8 cellular contexts compared by ENCODE assay signal in the genomic region with DNA sequence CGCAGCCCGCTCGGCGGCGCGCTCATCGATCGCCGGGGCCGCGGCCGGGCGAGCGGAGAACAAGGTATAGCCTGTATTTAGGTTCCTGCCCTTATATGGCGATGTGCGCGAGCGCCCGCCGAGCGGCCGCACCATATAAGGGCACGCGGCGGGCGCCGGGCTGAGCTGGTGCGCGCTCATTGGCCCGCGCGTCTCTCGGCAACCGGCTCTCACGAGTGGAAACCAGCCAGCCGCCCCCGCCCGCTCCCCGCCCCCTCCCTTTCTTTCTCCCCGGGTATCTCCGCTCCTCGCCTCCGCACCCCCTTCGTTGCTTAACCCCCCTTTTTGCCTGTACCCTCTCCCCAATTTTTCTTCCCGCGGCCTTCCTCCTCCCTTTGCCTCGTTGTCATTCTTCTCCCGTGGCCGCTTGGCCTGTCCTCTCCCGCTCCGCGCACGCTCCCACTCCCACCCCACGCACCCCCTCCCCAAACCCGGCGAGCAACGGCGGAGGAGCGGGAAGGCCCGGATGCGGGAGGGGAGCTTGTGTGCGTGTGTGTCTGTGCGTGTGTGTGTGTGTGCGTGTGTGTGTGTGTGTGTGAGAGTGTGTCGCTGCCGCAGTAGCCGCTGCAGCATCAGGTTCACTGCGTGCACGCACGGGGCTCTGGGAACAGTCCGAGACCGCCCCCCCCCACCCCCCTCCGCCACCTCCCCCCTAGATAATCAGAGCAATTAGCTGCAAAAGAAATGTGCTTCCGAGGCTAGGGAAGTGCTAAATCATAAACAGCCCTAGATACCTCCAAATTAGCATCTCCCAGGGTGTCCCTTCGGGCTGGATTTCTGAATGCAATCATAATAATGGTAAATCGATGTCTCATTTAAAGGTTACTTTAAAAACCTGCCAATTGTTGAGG. TPM values are rescaled to one million over a fixed set of nuclear protein-coding genes. Genes with fewer than 3 reads are reported as not detected.
DNase-seq lines count a peak whose midpoint lies in the region; ATAC-seq and TF ChIP-seq lines count a peak whose summit lies in the region.

No MANE protein-coding gene starts in this region.

- H3K27ac Mint-ChIP-seq in activated CD4-positive, alpha-beta T cell treated with anti-CD3 and anti-CD28 coated beads, Interleukin-2, amount 10 ng/mL, durations not matched to agents 24 days and 14 days, result peak overlapping the region; percentile 32

- H3K4me1 Mint-ChIP-seq in activated CD4-positive, alpha-beta T cell treated with anti-CD3 and anti-CD28 coated beads, Interleukin-2, amount 10 ng/mL, durations not matched to agents 24 days and 14 days, result peaks cover 31% of the 10 kb centered on the region

- DNase-seq in AG10803 (ENCODE audit: low read depth) (peak; percentile 42), NCI-H524 treated with DMSO at 0.1 percent for 48 hours (lab: John Stamatoyannopoulos, UW) (peak; percentile 84), colonic mucosa (peak; percentile 86), medulla oblongata (ENCODE audit: extremely low spot score) (peak; percentile 72)
- peak; percentile 94 for DNase-seq in activated CD4-positive, alpha-beta T cell treated with anti-CD3 and anti-CD28 coated beads, Interleukin-2, amount 10 ng/mL, durations not matched to agents 24 days and 14 days
- DNase-seq in stimulated activated CD8-positive, alpha-beta memory T cell treated with anti-CD3 and anti-CD28 coated beads, Interleukin-15, amount 100 ng/mL, for 4 hours (ENCODE audit: low read depth in 2 of 2), result peak; percentile 70 to 74

- H3K4me3 Mint-ChIP-seq in activated CD4-positive, alpha-beta T cell treated with anti-CD3 and anti-CD28 coated beads, Interleukin-2, amount 10 ng/mL, durations not matched to agents 24 days and 14 days, result peak overlapping the region; percentile 55

- peaks cover 78% of the 10 kb centered on the region for H3K27me3 ChIP-seq in colonic mucosa

- no peaks in the 10 kb centered on the region for H3K9me3 Mint-ChIP-seq in activated CD4-positive, alpha-beta T cell treated with anti-CD3 and anti-CD28 coated beads, Interleukin-2, amount 10 ng/mL, durations not matched to agents 24 days and 14 days

- H3K27me3 Mint-ChIP-seq in activated CD4-positive, alpha-beta T cell treated with anti-CD3 and anti-CD28 coated beads, Interleukin-2, amount 10 ng/mL, durations not matched to agents 24 days and 14 days, result peaks cover 56% of the 10 kb centered on the region

- H3K36me3 ChIP-seq in colonic mucosa, result no peaks in the 10 kb centered on the region

- no peaks in the 10 kb centered on the region for H3K9me3 ChIP-seq in colonic mucosa

- no peak overlapping the region for H3K27ac ChIP-seq in colonic mucosa

- peak; percentile 71 for ATAC-seq in GM19324 (IDR thresholded peaks at IDR 0.05; ENCODE audit: low FRiP score, unreplicated experiment)
- peak; percentile 74 for ATAC-seq in HG03520 (IDR thresholded peaks at IDR 0.05; ENCODE audit: unreplicated experiment)

- H3K9ac ChIP-seq in colonic mucosa (ENCODE audit: low read depth in 2 of 2, low read length in 2 of 2), result no peak overlapping the region

- peaks cover 33% of the 10 kb centered on the region for H3K4me1 ChIP-seq in colonic mucosa

- no peak overlapping the region for H3K4me3 ChIP-seq in AG10803 (ENCODE audit: low read length)
- no peak overlapping the region for H3K4me3 ChIP-seq in colonic mucosa

- intact Hi-C loops in activated CD4-positive, alpha-beta T cell treated with anti-CD3 and anti-CD28 coated beads, Interleukin-2, amount 10 ng/mL, durations not matched to agents 24 days and 14 days (cut with micrococcal nuclease), result loop anchor here (1.0 to 10.0 kb wide), 4 partner anchors 14 to 1584 kb away; partner anchors contain the start of genes BAHCC1, CBX2 and CBX8
- intact Hi-C loops in colonic mucosa (cut with DNase I), result no loop called here

- no peak for TF ChIP-seq CTCF in AG10803 (conservative IDR thresholded peaks at IDR 0.05; ENCODE audit: low read length)
- TF ChIP-seq CTCF in colonic mucosa (IDR thresholded peaks at IDR 0.05), result no peak

- no peaks in the 10 kb centered on the region for H3K36me3 Mint-ChIP-seq in activated CD4-positive, alpha-beta T cell treated with anti-CD3 and anti-CD28 coated beads, Interleukin-2, amount 10 ng/mL, durations not matched to agents 24 days and 14 days (ENCODE audit: low read depth)

RNA-seq across cellular contexts. Expression of gene CBX8, which starts 13.5 kb away (rescaled TPM):
- total RNA-seq in activated CD4-positive, alpha-beta T cell treated with anti-CD3 and anti-CD28 coated beads, Interleukin-2, amount 10 ng/mL, durations not matched to agents 24 days and 14 days, result 9.4 TPM in 2 replicates
- 1 to 10 TPM; 5.0 to 8.1 TPM for total RNA-seq in colonic mucosa

RNA-seq across cellular contexts. Expression of gene CBX4, which starts 28.9 kb away (rescaled TPM):
- total RNA-seq in activated CD4-positive, alpha-beta T cell treated with anti-CD3 and anti-CD28 coated beads, Interleukin-2, amount 10 ng/mL, durations not matched to agents 24 days and 14 days, result 18.5 and 19.4 TPM in 2 replicates
- total RNA-seq in colonic mucosa, result 10 to 100 TPM; 10.6 to 18.1 TPM

RNA-seq across cellular contexts. Expression of gene CBX2, which starts 32.4 kb away (rescaled TPM):
- total RNA-seq in activated CD4-positive, alpha-beta T cell treated with anti-CD3 and anti-CD28 coated beads, Interleukin-2, amount 10 ng/mL, durations not matched to agents 24 days and 14 days, result 7.5 and 8.2 TPM in 2 replicates
- 1 to 10 TPM; 2.1 to 4.0 TPM for total RNA-seq in colonic mucosa

Comparison
In these comparisons a context has a peak if more than half of its experiments do, and no peak if none do; other contexts are left out.
1. DNase-seq: peak in every context shown above with its lines; median percentile 94 in activated CD4-positive, alpha-beta T cell treated with anti-CD3 and anti-CD28 coated beads, Interleukin-2, amount 10 ng/mL, durations not matched to agents 24 days and 14 days; 86 in colonic mucosa; 84 in NCI-H524 treated with DMSO at 0.1 percent for 48 hours; 72 in medulla oblongata; 72 in stimulated activated CD8-positive, alpha-beta memory T cell treated with anti-CD3 and anti-CD28 coated beads, Interleukin-15, amount 100 ng/mL, for 4 hours; 42 in AG10803.